Comparison of ENCODE assay signal across 26 cellular contexts in the genomic region with DNA sequence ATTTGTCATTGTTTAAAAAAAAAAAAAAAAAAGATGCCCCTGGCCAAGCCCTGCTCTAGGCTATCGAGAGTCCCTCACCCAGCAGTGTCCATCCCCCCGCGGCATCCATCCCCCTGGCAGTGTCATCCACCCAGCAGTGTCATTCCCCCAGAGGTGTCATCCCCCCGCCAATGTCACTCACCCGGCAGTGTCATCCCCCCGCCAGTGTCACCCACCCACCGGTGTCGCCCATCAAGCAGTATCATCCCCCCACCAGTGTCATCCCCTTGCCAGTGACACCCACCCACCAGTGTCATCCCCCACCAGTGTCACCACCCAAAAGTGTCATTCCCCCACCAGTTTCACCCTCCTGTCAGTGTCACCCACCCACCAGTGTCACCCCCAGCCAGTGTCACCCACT.
"Had no signal": no experiment of that assay in that cellular context is flagged by ENCODE, and none has a peak within 500 bp of the region (broad histone marks: within the 10 kb centered on the region; RNA-seq: fewer than 3 reads in every experiment).

No MANE protein-coding gene starts in this region.

- H3K4me1 Mint-ChIP-seq: naive thymus-derived CD4-positive, alpha-beta T cell; nephron; stimulated activated memory B cell treated with anti-CD40 and anti-IgM and Interleukin-4, amounts not matched to agents 10 μg/mL and 1 μg/mL and 100 μg/mL, for 72 hours had no signal

- H3K4me1 ChIP-seq: colonic mucosa, esophagus squamous epithelium, heart right ventricle, prostate gland, right atrium auricular region, sigmoid colon, suprapubic skin had no signal

- FAIRE-seq: endometrium, islet of Langerhans had no signal

- H3K4me3 ChIP-seq: colonic mucosa, esophagus squamous epithelium, heart right ventricle, neural progenitor cell, prostate gland, right atrium auricular region, sigmoid colon, suprapubic skin had no signal

- H3K9me3 ChIP-seq: colonic mucosa, esophagus squamous epithelium, prostate gland, right atrium auricular region, sigmoid colon, suprapubic skin had no signal

- H3K27ac ChIP-seq: colonic mucosa, esophagus squamous epithelium, heart right ventricle, neural progenitor cell, prostate gland, right atrium auricular region, sigmoid colon, suprapubic skin had no signal

- DNase-seq: central memory CD4-positive, alpha-beta T cell; colonic mucosa; dermis blood vessel endothelial cell; effector memory CD4-positive, alpha-beta T cell; erythroblast; esophagus squamous epithelium; foreskin melanocyte; glutamatergic neuron; heart right ventricle; hippocampal formation; mesenchymal stem cell; midbrain; naive thymus-derived CD4-positive, alpha-beta T cell; nucleus accumbens; stimulated activated CD4-positive, alpha-beta T cell treated with anti-CD3 and anti-CD28 coated beads, Interleukin-4, amount 100 ng/mL, for 4 hours had no signal

- H3K27me3 ChIP-seq: colonic mucosa, neural progenitor cell, right atrium auricular region had no signal

- H3K4me3 Mint-ChIP-seq: naive thymus-derived CD4-positive, alpha-beta T cell; nephron; neural progenitor cell; stimulated activated memory B cell treated with anti-CD40 and anti-IgM and Interleukin-4, amounts not matched to agents 10 μg/mL and 1 μg/mL and 100 μg/mL, for 72 hours; stimulated activated naive CD8-positive, alpha-beta T cell treated with anti-CD3 and anti-CD28 coated beads, Interleukin-15, Interleukin-2, amounts not matched to agents 100 ng/mL and 50 ng/mL, for 24 hours; type B pancreatic cell had no signal

- H3K36me3 ChIP-seq: colonic mucosa, esophagus squamous epithelium, heart right ventricle, neural progenitor cell, prostate gland, right atrium auricular region, sigmoid colon, suprapubic skin had no signal

- ATAC-seq: heart right ventricle; naive thymus-derived CD4-positive, alpha-beta T cell; stimulated activated memory B cell treated with anti-CD40 and anti-IgM and Interleukin-4, amounts not matched to agents 10 μg/mL and 1 μg/mL and 100 μg/mL, for 72 hours had no signal

- H3K27ac Mint-ChIP-seq: naive thymus-derived CD4-positive, alpha-beta T cell; nephron; neural progenitor cell; stimulated activated memory B cell treated with anti-CD40 and anti-IgM and Interleukin-4, amounts not matched to agents 10 μg/mL and 1 μg/mL and 100 μg/mL, for 72 hours; stimulated activated naive CD8-positive, alpha-beta T cell treated with anti-CD3 and anti-CD28 coated beads, Interleukin-15, Interleukin-2, amounts not matched to agents 100 ng/mL and 50 ng/mL, for 24 hours; type B pancreatic cell had no signal

- H3K4me2 ChIP-seq: neural progenitor cell had no signal

- H3K36me3 Mint-ChIP-seq: naive thymus-derived CD4-positive, alpha-beta T cell; neural progenitor cell; stimulated activated memory B cell treated with anti-CD40 and anti-IgM and Interleukin-4, amounts not matched to agents 10 μg/mL and 1 μg/mL and 100 μg/mL, for 72 hours; type B pancreatic cell had no signal

- H2AFZ ChIP-seq: neural progenitor cell had no signal

- H3K9ac ChIP-seq: neural progenitor cell had no signal
